ENCODE assay signal across 8 cellular contexts in the genomic region with DNA sequence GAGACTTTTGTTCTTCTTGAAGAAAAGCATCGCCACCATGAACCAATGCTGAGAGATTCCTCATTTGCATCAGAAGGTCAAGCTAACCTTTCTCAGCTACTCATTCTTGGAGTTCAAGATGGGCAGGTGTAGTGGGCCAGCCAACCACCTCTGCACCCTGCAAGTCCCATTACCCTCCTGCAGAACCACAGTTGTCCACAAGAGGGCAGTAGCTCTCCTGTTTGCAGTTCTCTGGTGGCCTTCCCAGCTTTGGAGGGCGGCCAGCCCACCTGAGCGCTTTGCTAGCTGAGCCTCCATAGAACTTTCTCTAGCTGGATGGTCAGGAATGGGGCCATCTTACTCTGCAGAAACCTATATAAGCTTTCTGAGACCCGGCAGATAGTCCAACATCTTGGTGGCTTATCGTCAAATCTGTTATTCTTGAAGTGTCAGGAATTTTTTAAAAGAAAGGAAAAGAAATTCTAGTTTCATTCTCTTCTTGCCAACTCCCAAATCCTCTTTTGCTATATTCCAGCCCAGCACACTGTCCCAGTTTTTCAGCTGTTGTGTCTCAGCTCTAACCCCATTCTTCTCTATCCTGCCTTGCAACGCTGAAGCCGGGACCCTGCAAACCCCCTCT. TPM values are rescaled to one million over a fixed set of nuclear protein-coding genes. Genes with fewer than 3 reads are reported as not detected.
DNase-seq lines count a peak whose midpoint lies in the region; ATAC-seq and TF ChIP-seq lines count a peak whose summit lies in the region.

No MANE protein-coding gene starts in this region.

- POLR2A ChIA-PET in BJ (lab: Charles Lee) (no interaction called here), PC-9 (lab: Charles Lee; ENCODE audit: unreplicated experiment) (no interaction called here)

- H3K4me3 ChIP-seq in BJ (ENCODE audit: low read depth, low read length) (no peak overlapping the region), PC-9 (no peak overlapping the region), gastroesophageal sphincter (no peak overlapping the region), upper lobe of right lung (no peak overlapping the region)

- no peaks in the 10 kb centered on the region; the same call in none of the 2 replicates for H3K27me3 ChIP-seq in BJ (ENCODE audit: control insufficient read depth, insufficient read depth, low read length)
- no peaks in the 10 kb centered on the region for H3K27me3 ChIP-seq in PC-9 (ENCODE audit: insufficient read depth, low read depth)
- peaks cover 45% of the 10 kb centered on the region for H3K27me3 ChIP-seq in gastroesophageal sphincter
- peaks cover 16% of the 10 kb centered on the region for H3K27me3 ChIP-seq in upper lobe of right lung

- no peaks in the 10 kb centered on the region for H3F3A ChIP-seq in PC-9 (ENCODE audit: insufficient read depth, low read depth)

- DNase-seq in BJ (ENCODE audit: low read depth) (no peak), HT1080 (ENCODE audit: low read depth) (peak; percentile 48), PC-9 (peak; percentile 44 to 54), activated T-helper 1 cell treated with Interleukin-2 at 50 U/mL for 16 hours (ENCODE audit: low read depth) (peak; percentile 55), posterior cingulate gyrus (peak in 7 of 10 donors; percentile 69 to 92 (median 81)), upper lobe of right lung (peak; percentile 73)

- no peaks in the 10 kb centered on the region for H3K4me1 ChIP-seq in PC-9 (replicated peaks; ENCODE audit: insufficient read depth)
- peaks cover 0 to 18% (median 9%) of the 10 kb centered on the region in 3 donors for H3K4me1 ChIP-seq in gastroesophageal sphincter
- peaks cover 11% of the 10 kb centered on the region for H3K4me1 ChIP-seq in upper lobe of right lung

- no peaks in the 10 kb centered on the region for H3K79me2 ChIP-seq in PC-9 (ENCODE audit: low read depth)

- H3K9me2 ChIP-seq in PC-9 (ENCODE audit: insufficient read depth): no peaks in the 10 kb centered on the region

- no peak overlapping the region for H3K4me2 ChIP-seq in PC-9

- CTCF ChIA-PET in BJ (lab: Yijun Ruan, JAX): interaction anchor here (0.6 to 5.6 kb wide), 32 partner anchors 8 to 802 kb away, joined by 3 to 59 read pairs (median 6); a partner anchor contains a TSS
- CTCF ChIA-PET in PC-9 (lab: Charles Lee): interaction anchor here (0.5 to 1.4 kb wide), 3 partner anchors 221 to 252 kb away, joined by 3 to 7 read pairs (median 3); no protein-coding TSS in a partner anchor

- intact Hi-C loops in PC-9 (cut with micrococcal nuclease; ENCODE audit: unreplicated experiment): no loop called here
- intact Hi-C loops in posterior cingulate gyrus (cut with DNase I): loop anchor here (5.0 to 10.0 kb wide), 2 partner anchors 113 to 220 kb away; no protein-coding TSS in a partner anchor
- intact Hi-C loops in upper lobe of right lung (cut with DNase I): no loop called here

- no peak for TF ChIP-seq POLR2A in gastroesophageal sphincter (IDR thresholded peaks at IDR 0.05)

- WGBS in gastroesophageal sphincter (ENCODE audit: low coverage in 1 of 2), 2 donors: 40 to 63% methylated on average over 5 to 7 of the region's 7 CpGs

- peak; percentile 73 for ATAC-seq in GM19043 (IDR thresholded peaks at IDR 0.05; ENCODE audit: low read depth, unreplicated experiment)
- no peak for ATAC-seq in gastroesophageal sphincter
- ATAC-seq in upper lobe of right lung: peak; percentile 87

- no TSS peak for BruUV-seq in PC-9 (replicated peaks; lab: Mats Ljungman, UMichigan)

- H3K36me3 ChIP-seq in BJ (ENCODE audit: control insufficient read depth, insufficient read depth, low read length) (no peaks in the 10 kb centered on the region), PC-9 (ENCODE audit: low read depth) (no peaks in the 10 kb centered on the region), gastroesophageal sphincter (no peaks in the 10 kb centered on the region), upper lobe of right lung (no peaks in the 10 kb centered on the region)

- no peaks in the 10 kb centered on the region for H4K20me1 ChIP-seq in PC-9 (ENCODE audit: insufficient read depth)

- H2AFZ ChIP-seq in PC-9: no peak overlapping the region

- H3K27ac ChIP-seq in PC-9 (no peak overlapping the region), gastroesophageal sphincter (no peak overlapping the region), upper lobe of right lung (no peak overlapping the region)

- H3K9me3 ChIP-seq in PC-9 (ENCODE audit: insufficient read depth, low read depth) (no peaks in the 10 kb centered on the region), gastroesophageal sphincter (no peaks in the 10 kb centered on the region), upper lobe of right lung (no peaks in the 10 kb centered on the region)

- TF ChIP-seq CTCF in BJ (IDR thresholded peaks at IDR 0.05; ENCODE audit: insufficient read depth, low read depth, low read length) (peak; percentile 95), PC-9 (conservative IDR thresholded peaks at IDR 0.05) (peak; percentile 93), gastroesophageal sphincter (IDR thresholded peaks at IDR 0.05) (peak; percentile 77 to 97 (median 92)), upper lobe of right lung (IDR thresholded peaks at IDR 0.05) (peak; percentile 96)

- TF ChIP-seq EP300 in gastroesophageal sphincter (IDR thresholded peaks at IDR 0.05): no peak

RNA-seq across cellular contexts. Expression of a gene that starts 11.0 kb away (rescaled TPM):
- not detected in 2 replicates for polyA plus RNA-seq in BJ (2011; rRNA removed)
- not detected in 2 replicates for polyA minus RNA-seq in BJ (2011; rRNA and poly(A)+ RNA removed)
- not detected in 2 replicates for total RNA-seq in HT1080 (2014; rRNA removed; shearing (Covaris generic))
- polyA plus RNA-seq in HT1080 (2015; cell fraction: cytosol; rRNA removed): not detected in 2 replicates
- polyA plus RNA-seq in HT1080 (2015; cell fraction: nucleus; rRNA removed): not detected in 2 replicates
- not detected in 2 replicates for total RNA-seq in PC-9 (2021)
- total RNA-seq in gastroesophageal sphincter: 1 to 10 TPM in 1 of 4 donors, under 1 TPM in 3; 0.13 to 1.1 (median 0.51) TPM
- total RNA-seq in upper lobe of right lung: not detected
